In the genomic region with DNA sequence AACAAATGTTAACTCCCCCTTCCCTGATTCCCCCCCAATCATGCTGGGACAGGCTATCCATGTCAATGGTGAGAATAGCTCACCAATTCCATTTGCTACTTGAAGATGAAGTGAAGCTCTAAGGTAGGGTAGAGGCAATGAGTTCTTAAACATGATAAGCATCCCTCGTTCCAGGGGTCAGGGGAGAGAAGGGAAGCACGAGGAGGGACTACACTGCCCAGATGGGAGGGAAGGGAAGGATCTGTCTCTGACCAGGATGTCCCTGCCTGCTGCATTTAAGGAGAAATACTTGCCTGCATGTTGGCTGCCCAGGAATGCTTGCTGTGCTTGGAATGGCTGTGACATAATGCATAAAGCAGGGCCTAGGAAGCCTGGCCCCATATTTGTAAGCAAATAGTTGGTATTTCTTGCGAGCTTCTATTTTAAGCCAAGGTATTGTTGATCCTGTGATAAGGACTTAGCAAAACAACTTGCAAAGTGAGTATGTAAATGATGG, we compare ENCODE assay signal across 12 cellular contexts.
DNase-seq lines count a peak whose midpoint lies in the region; ATAC-seq, FAIRE-seq and TF ChIP-seq lines count a peak whose summit lies in the region.
"Had no signal": no experiment of that assay in that cellular context is flagged by ENCODE, and none has a peak within 500 bp of the region (broad histone marks: within the 10 kb centered on the region; RNA-seq: fewer than 3 reads in every experiment).

No MANE protein-coding gene starts in this region.

- H3K27me3 Mint-ChIP-seq in mesothelial cell of epicardium (ENCODE audit: low read depth): no peaks in the 10 kb centered on the region

- no peak overlapping the region for H3K4me2 ChIP-seq in GM12878 (ENCODE audit: control insufficient read depth, insufficient read depth)

- 77% methylated on average over 3 of the region's 3 CpGs for WGBS in GM12878 (ENCODE audit: insufficient coverage, insufficient replicate concordance, low lambda C conversion rate, missing lambda C conversion rate)

- H3K27ac ChIP-seq in GM12878 (ENCODE audit: control insufficient read depth, insufficient read depth): peak overlapping the region; percentile 42; the same call in 1 of the 2 replicates

- no TSS peak for BruUV-seq in GM12878 (replicated peaks; lab: Mats Ljungman, UMichigan)

- H3K4me3 ChIP-seq in GM12878: no peak overlapping the region
- H3K4me3 ChIP-seq: spleen had no signal

- ATAC-seq in HG02588 (IDR thresholded peaks at IDR 0.05; ENCODE audit: unreplicated experiment) (peak; percentile 16), GM12878 (no peak), GM21423 (IDR thresholded peaks at IDR 0.05; ENCODE audit: unreplicated experiment) (no peak)

- POLR2A ChIA-PET in GM12878 (lab: Charles Lee): interaction anchor here (1.2 to 2.8 kb wide), 3 partner anchors 14 to 100 kb away, joined by 3 to 9 read pairs (median 4); no protein-coding TSS in a partner anchor

- TF ChIP-seq RAD21 in GM12878 (IDR thresholded peaks at IDR 0.05; ENCODE audit: insufficient read depth, low read depth, low read length): no peak

- RAD21 ChIA-PET in GM12878 (lab: Charles Lee; ENCODE audit: unreplicated experiment): interaction anchor here (0.8 to 1.5 kb wide), 6 partner anchors 8 to 228 kb away, joined by 3 to 8 read pairs (median 3); no protein-coding TSS in a partner anchor

- H3K9me3 ChIP-seq in GM12878 (replicated peaks; ENCODE audit: control insufficient read depth, insufficient read depth, low read length): no peaks in the 10 kb centered on the region
- H3K9me3 ChIP-seq: spleen had no signal

- no peak overlapping the region for H3K9ac ChIP-seq in GM12878 (ENCODE audit: control insufficient read depth, insufficient read depth, low read length)

- CTCF ChIA-PET in GM12878 (lab: Yijun Ruan, JAX): interaction anchor here (0.6 to 1.6 kb wide), 7 partner anchors 33 to 170 kb away, joined by 3 to 6 read pairs (median 3); a partner anchor contains a TSS

- no peaks in the 10 kb centered on the region for H4K20me1 ChIP-seq in GM12878 (ENCODE audit: control insufficient read depth, insufficient read depth)

- H3K36me3 Mint-ChIP-seq in mesothelial cell of epicardium: peaks cover 13% of the 10 kb centered on the region

- TF ChIP-seq POLR2A in GM12878 (IDR thresholded peaks at IDR 0.05; ENCODE audit: low read depth, low read length): no peak

- TF ChIP-seq EP300 in GM12878 (IDR thresholded peaks at IDR 0.05; ENCODE audit: borderline replicate concordance in 1 of 2, control insufficient read depth in 1 of 2, low read depth in 2 of 2, low read length in 2 of 2): no peak

- peaks cover 11 to 36% of the 10 kb centered on the region in 2 experiments for H3K36me3 ChIP-seq in GM12878 (ENCODE audit: control insufficient read depth in 2 of 2, insufficient read depth in 2 of 2, low read length in 1 of 2)

- H2AFZ ChIP-seq in GM12878 (ENCODE audit: control insufficient read depth, low read depth, low read length): no peak overlapping the region

- FAIRE-seq in GM12878 (lab: Jason Lieb, UNC): no peak
- FAIRE-seq: RCC 7860 had no signal

- SMC1A ChIA-PET in GM12878 (lab: Charles Lee; ENCODE audit: uncharacterized antibody, unreplicated experiment): interaction anchor here (0.6 to 2.7 kb wide), 16 partner anchors 10 to 153 kb away, joined by 3 to 15 read pairs (median 5); no protein-coding TSS in a partner anchor

- H3K27me3 ChIP-seq in GM12878 (replicated peaks in 1 of 2; ENCODE audit: control insufficient read depth in 2 of 2, insufficient read depth in 2 of 2, low read length in 1 of 2): no peaks in the 10 kb centered on the region
- H3K27me3 ChIP-seq: spleen had no signal

- H3K9me3 Mint-ChIP-seq in mesothelial cell of epicardium: no peaks in the 10 kb centered on the region

- in situ Hi-C loops in GM12878 (cut with MboI): no loop called here

- DNase-seq in AG08396 (ENCODE audit: low spot score) (peak; percentile 66), GM12878 (ENCODE audit: low read depth, low spot score) (no peak), mesothelial cell of epicardium (ENCODE audit: low spot score in 2 of 2, unreplicated experiment in 2 of 2) (no peak), activated gamma-delta T cell treated with Interleukin-2 at 50 U/mL for 16 hours (no peak), NCI-H82 (lab: John Stamatoyannopoulos, UW) (no peak)
- DNase-seq in activated CD8-positive, alpha-beta memory T cell treated with anti-CD3 and anti-CD28 coated beads for 24 hours: no peak
- DNase-seq: activated naive CD4-positive, alpha-beta T cell treated with Interleukin-2 at 50 U/mL for 16 hours; effector CD4-positive, alpha-beta T cell; spleen had no signal

- peaks cover 7% of the 10 kb centered on the region for H3K4me1 Mint-ChIP-seq in mesothelial cell of epicardium

- TF ChIP-seq CTCF in GM12878 (IDR thresholded peaks at IDR 0.05 in 2 of 3, conservative IDR thresholded peaks at IDR 0.05 in 1 of 3; ENCODE audit: control insufficient read depth in 2 of 3, extremely low read depth in 1 of 3, insufficient read depth in 1 of 3, low read depth in 3 of 3, low read length in 3 of 3) (no peak), mesothelial cell of epicardium (IDR thresholded peaks at IDR 0.05; ENCODE audit: unreplicated experiment) (no peak)

- intact Hi-C loops in GM12878 (cut with micrococcal nuclease; ENCODE audit: unreplicated experiment): loop anchor here (5.0 kb wide), 1 partner anchor 157 kb away; a partner anchor contains a TSS

- H3K4me3 Mint-ChIP-seq in mesothelial cell of epicardium: no peak overlapping the region

- no peaks in the 10 kb centered on the region for H3K79me2 ChIP-seq in GM12878 (ENCODE audit: control insufficient read depth, insufficient read depth, low read length)

- H3K4me1 ChIP-seq in GM12878 (ENCODE audit: control insufficient read depth, insufficient read depth, low read length): peaks cover 32% of the 10 kb centered on the region

- peak overlapping the region; percentile 27 for H3K27ac Mint-ChIP-seq in mesothelial cell of epicardium

TF ChIP-seq in GM12878, 131 proteins besides CTCF, POLR2A, EP300 and RAD21:
- TF ChIP-seq SIN3A (IDR thresholded peaks at IDR 0.05; ENCODE audit: low read depth, low read length) (no peak), ZBED1 (IDR thresholded peaks at IDR 0.05; ENCODE audit: borderline replicate concordance) (0 out of 2 replicates have a peak, but pooled peaks have one; percentile 13)
